23 cellular contexts compared by ENCODE assay signal in genomic region chr5:45411971-45412612, GRCh38.
DNase-seq lines count a peak whose midpoint lies in the region; ATAC-seq, FAIRE-seq and TF ChIP-seq lines count a peak whose summit lies in the region.
"Had no signal": no experiment of that assay in that cellular context is flagged by ENCODE, and none has a peak within 500 bp of the region (broad histone marks: within the 10 kb centered on the region; RNA-seq: fewer than 3 reads in every experiment).

No MANE protein-coding gene starts in this region.

- H3K36me3 ChIP-seq in GM23338 (ENCODE audit: insufficient read depth) = no peaks in the 10 kb centered on the region
- H3K36me3 ChIP-seq: neutrophil, sigmoid colon had no signal

- peaks cover 17% of the 10 kb centered on the region for H3K4me1 Mint-ChIP-seq in GM23338
- H3K4me1 Mint-ChIP-seq: activated naive CD4-positive, alpha-beta T cell treated with anti-CD3 and anti-CD28 coated beads, Interleukin-2, amount 50 U/mL, for 24 hours had no signal

- no peaks in the 10 kb centered on the region for H3K79me2 ChIP-seq in GM23338 (replicated peaks; ENCODE audit: insufficient read depth)

- no peaks in the 10 kb centered on the region for H3K9me2 ChIP-seq in GM23338 (ENCODE audit: insufficient read depth)

- no peak overlapping the region for H3K4me2 ChIP-seq in GM23338

- no peaks in the 10 kb centered on the region for H3K27me3 Mint-ChIP-seq in GM23338 (ENCODE audit: insufficient read depth, low read depth, poor library complexity)
- H3K27me3 Mint-ChIP-seq: activated naive CD4-positive, alpha-beta T cell treated with anti-CD3 and anti-CD28 coated beads, Interleukin-2, amount 50 U/mL, for 24 hours had no signal

- no peak for TF ChIP-seq CTCF in GM23338 (conservative IDR thresholded peaks at IDR 0.05; ENCODE audit: low read depth in 2 of 2)
- TF ChIP-seq CTCF in epithelial cell of proximal tubule (conservative IDR thresholded peaks at IDR 0.05; ENCODE audit: low read depth, low read length) = no peak
- no peak for TF ChIP-seq CTCF in omental fat pad (IDR thresholded peaks at IDR 0.05)
- no peak for TF ChIP-seq CTCF in GM13976 (IDR thresholded peaks at IDR 0.05; ENCODE audit: borderline replicate concordance, control extremely low read depth, extremely low read depth, insufficient read depth, missing control alignments)
- TF ChIP-seq CTCF in foreskin keratinocyte (conservative IDR thresholded peaks at IDR 0.05) = no peak

- H3K27me3 ChIP-seq in GM23338 (ENCODE audit: insufficient read depth) = no peaks in the 10 kb centered on the region
- no peaks in the 10 kb centered on the region for H3K27me3 ChIP-seq in foreskin keratinocyte
- H3K27me3 ChIP-seq: neutrophil, sigmoid colon had no signal

- H3K27ac Mint-ChIP-seq in GM23338 = peak overlapping the region; percentile 46; the same call in 1 of the 2 replicates
- H3K27ac Mint-ChIP-seq: activated naive CD4-positive, alpha-beta T cell treated with anti-CD3 and anti-CD28 coated beads, Interleukin-2, amount 50 U/mL, for 24 hours had no signal

- no peak overlapping the region for H3K27ac ChIP-seq in GM23338 (ENCODE audit: low read depth)
- H3K27ac ChIP-seq in foreskin keratinocyte = no peak overlapping the region
- H3K27ac ChIP-seq: GM23248, neutrophil, sigmoid colon had no signal

- H3F3A ChIP-seq in GM23338 (replicated peaks; ENCODE audit: low read depth) = no peaks in the 10 kb centered on the region

- H3K4me3 ChIP-seq in GM23338 (no peak overlapping the region), epithelial cell of proximal tubule (ENCODE audit: low read depth, low read length) (no peak overlapping the region)
- H3K4me3 ChIP-seq: GM23248, sigmoid colon had no signal

- H3K4me1 ChIP-seq in GM23338 (ENCODE audit: insufficient read depth) = peaks cover 9% of the 10 kb centered on the region; the same call in 1 of the 2 replicates
- H3K4me1 ChIP-seq in foreskin keratinocyte = no peaks in the 10 kb centered on the region
- H3K4me1 ChIP-seq: sigmoid colon had no signal

- no peaks in the 10 kb centered on the region for H3K9me3 Mint-ChIP-seq in GM23338
- H3K9me3 Mint-ChIP-seq: activated naive CD4-positive, alpha-beta T cell treated with anti-CD3 and anti-CD28 coated beads, Interleukin-2, amount 50 U/mL, for 24 hours had no signal

- H3K4me3 Mint-ChIP-seq in GM23338 = no peak overlapping the region
- H3K4me3 Mint-ChIP-seq: activated naive CD4-positive, alpha-beta T cell treated with anti-CD3 and anti-CD28 coated beads, Interleukin-2, amount 50 U/mL, for 24 hours had no signal

- no peaks in the 10 kb centered on the region for H4K20me1 ChIP-seq in GM23338 (replicated peaks; ENCODE audit: insufficient read depth)

- H3K36me3 Mint-ChIP-seq in GM23338 (ENCODE audit: low read depth) = no peaks in the 10 kb centered on the region
- H3K36me3 Mint-ChIP-seq: activated naive CD4-positive, alpha-beta T cell treated with anti-CD3 and anti-CD28 coated beads, Interleukin-2, amount 50 U/mL, for 24 hours had no signal

- ATAC-seq in GM23338 (peak; percentile 43; the same call in 2 of the 3 replicates), omental fat pad (ENCODE audit: low FRiP score) (peak; percentile 48), foreskin keratinocyte (no peak)

- no peak overlapping the region for H2AFZ ChIP-seq in GM23338
- H2AFZ ChIP-seq: GM23248 had no signal

- DNase-seq in GM23338 (ENCODE audit: low spot score) = no peak
- peak; percentile 69 for DNase-seq in RCC 7860 (ENCODE audit: low spot score)
- peak; percentile 69 for DNase-seq in epithelial cell of proximal tubule (ENCODE audit: low read depth)
- no peak for DNase-seq in omental fat pad (ENCODE audit: low spot score)
- DNase-seq in HuH-7.5 (ENCODE audit: low spot score) = no peak
- DNase-seq in GM13976 (ENCODE audit: low spot score) = no peak
- no peak for DNase-seq in NCI-H524 treated with DMSO at 0.1 percent for 48 hours (lab: John Stamatoyannopoulos, UW)
- no peak for DNase-seq in foreskin keratinocyte
- DNase-seq: activated CD4-positive, alpha-beta T cell treated with anti-CD3 and anti-CD28 coated beads, Interleukin-2, amount 50 U/mL, for 4 hours; activated T-cell treated with anti-CD3 and anti-CD28 coated beads, Interleukin-2, amount 50 U/mL, for 1 hour; effector CD4-positive, alpha-beta T cell; GDM1; GM23248; NCI-H1436; NCI-H510A treated with DMSO at 0.1 percent for 48 hours; sigmoid colon; stimulated activated CD4-positive, alpha-beta T cell treated with anti-CD3 and anti-CD28 coated beads, Interleukin-4, amount 100 ng/mL, for 1 hour; substantia nigra had no signal

- peak; percentile 94 for FAIRE-seq in RCC 7860 (lab: Jason Lieb, UNC)
- FAIRE-seq: D721Med, frontal cortex, GM12892 had no signal

- in situ Hi-C loops in GM13976 (cut with MboI; ENCODE audit: low sequenced_read_pairs, unreplicated experiment) = no loop called here

TF ChIP-seq in GM23338, 12 proteins besides CTCF, POLR2A, EP300 and RAD21:
- no peak for TF ChIP-seq ZNF331 (CRISPR knock-in tag; IDR thresholded peaks at IDR 0.05; ENCODE audit: low read depth)
- no peak for TF ChIP-seq NANOG (IDR thresholded peaks at IDR 0.05; ENCODE audit: borderline replicate concordance)
- TF ChIP-seq CREB1 (CRISPR knock-in tag; IDR thresholded peaks at IDR 0.05; ENCODE audit: low read depth) = no peak
- no peak for TF ChIP-seq JUNB (IDR thresholded peaks at IDR 0.05; ENCODE audit: unreplicated experiment)
- TF ChIP-seq POLR2AphosphoS5 (IDR thresholded peaks at IDR 0.05; ENCODE audit: low read depth) = no peak
- no peak for TF ChIP-seq REST (IDR thresholded peaks at IDR 0.05; ENCODE audit: unreplicated experiment)
- TF ChIP-seq EZH2phosphoT487 (IDR thresholded peaks at IDR 0.05; ENCODE audit: unreplicated experiment) = no peak
- TF ChIP-seq ZNF114 (CRISPR knock-in tag; IDR thresholded peaks at IDR 0.05) = no peak
- no peak for TF ChIP-seq STAT1 (IDR thresholded peaks at IDR 0.05; ENCODE audit: unreplicated experiment)
- TF ChIP-seq EZH2 (IDR thresholded peaks at IDR 0.05; ENCODE audit: low read depth, unreplicated experiment) = no peak

Comparison
In these comparisons a context has a peak if more than half of its experiments do, and no peak if none do; other contexts are left out.
1. DNase-seq: peak in RCC 7860 (single experiment) and epithelial cell of proximal tubule (single experiment); none in GM23338 (single experiment), omental fat pad (single experiment), HuH-7.5 (single experiment), GM13976 (single experiment), NCI-H524 treated with DMSO at 0.1 percent for 48 hours (single experiment) and foreskin keratinocyte (0 of 2).